8 cellular contexts compared by ENCODE assay signal in the genomic region with DNA sequence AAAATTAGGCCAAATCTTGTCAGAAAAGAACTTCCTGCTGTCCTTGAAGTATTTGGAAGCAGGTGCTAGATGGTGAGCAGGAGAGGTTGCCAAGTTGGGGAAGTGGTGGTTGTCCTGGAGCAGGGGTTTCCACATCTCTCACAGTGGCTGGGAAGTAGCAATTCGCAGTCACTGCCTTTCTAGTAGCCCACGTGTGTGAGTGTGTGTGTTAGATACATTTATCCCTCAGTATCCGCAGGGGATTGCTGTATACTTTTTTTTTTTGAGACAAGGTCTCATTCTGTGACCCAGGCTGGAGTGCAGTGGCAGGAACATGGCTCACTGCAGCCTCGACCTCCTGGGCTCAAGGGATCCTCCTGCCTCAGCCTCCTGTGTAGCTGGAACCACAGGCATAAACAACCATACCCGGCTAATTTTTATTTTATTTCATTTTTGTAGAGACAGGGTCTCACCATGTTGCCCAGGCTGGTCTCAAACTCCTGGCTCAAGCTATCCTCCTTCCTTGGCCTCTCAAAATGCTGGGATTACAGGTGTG. TPM values are rescaled to one million over a fixed set of nuclear protein-coding genes. Genes with fewer than 3 reads are reported as not detected.
A peak's percentile ranks its signal among the peaks of the same experiment; 100 is the strongest.
DNase-seq lines count a peak whose midpoint lies in the region; ATAC-seq and TF ChIP-seq lines count a peak whose summit lies in the region.

No MANE protein-coding gene starts in this region.

- H3K27me3 ChIP-seq in foreskin keratinocyte (no peaks in the 10 kb centered on the region), osteoblast (ENCODE audit: insufficient read depth, low read length) (no peaks in the 10 kb centered on the region)

- peak overlapping the region; percentile 99 for H3K4me2 ChIP-seq in osteoblast (ENCODE audit: insufficient read depth, low read length)

- in situ Hi-C loops in KBM-7 (cut with MboI; ENCODE audit: low pct_unique_long_range_greater_than_20kb, low sequenced_read_pairs), result loop anchor here (25.0 kb wide), 1 partner anchor 638 kb away; no protein-coding TSS in a partner anchor

- H3K79me2 ChIP-seq in osteoblast (ENCODE audit: insufficient read depth, low read length), result peaks cover 10% of the 10 kb centered on the region

- H3K36me3 ChIP-seq in osteoblast (ENCODE audit: insufficient read depth, low read length), result no peaks in the 10 kb centered on the region

- DNase-seq in ELF-1 (ENCODE audit: low read depth, low spot score) (peak; percentile 24), KBM-7 (peak; percentile 89), foreskin keratinocyte (peak in 1 of 2 donors; percentile 12), osteoblast (ENCODE audit: insufficient read length, low spot score, missing footprints) (no peak), NCI-H526 treated with DMSO at 0.1 percent for 48 hours (lab: John Stamatoyannopoulos, UW) (no peak), NCI-H1694 (lab: John Stamatoyannopoulos, UW) (no peak)
- no peak for DNase-seq in activated CD4-positive, CD25-positive, alpha-beta regulatory T cell (lab: John Stamatoyannopoulos, UW)

- no peak for ATAC-seq in foreskin keratinocyte

- no peaks in the 10 kb centered on the region for H3K9me3 ChIP-seq in osteoblast (ENCODE audit: low read depth, low read length)

- peak overlapping the region; percentile 100 for H3K4me3 ChIP-seq in osteoblast (ENCODE audit: insufficient read depth, low read length)

- no peaks in the 10 kb centered on the region for H3K4me1 ChIP-seq in foreskin keratinocyte
- peaks cover 8% of the 10 kb centered on the region for H3K4me1 ChIP-seq in osteoblast (ENCODE audit: insufficient read depth, low read length)

- H2AFZ ChIP-seq in osteoblast (ENCODE audit: low read length), result peak overlapping the region; percentile 98

- H3K27ac ChIP-seq in VCaP (peak overlapping the region; percentile 96), foreskin keratinocyte (peak overlapping the region; percentile 88), osteoblast (ENCODE audit: low read depth, low read length) (peak overlapping the region; percentile 92)

- H4K20me1 ChIP-seq in osteoblast (ENCODE audit: insufficient read depth, low read length), result no peaks in the 10 kb centered on the region

- TF ChIP-seq CTCF in VCaP (conservative IDR thresholded peaks at IDR 0.05) (no peak), foreskin keratinocyte (conservative IDR thresholded peaks at IDR 0.05) (no peak), osteoblast (IDR thresholded peaks at IDR 0.05; ENCODE audit: extremely low read depth, low read depth, low read length) (no peak)

RNA-seq across cellular contexts. Expression of a gene that starts 0.8 kb away (rescaled TPM):
- total RNA-seq in foreskin keratinocyte, result 12.5 and 13.1 TPM in 2 replicates
- polyA plus RNA-seq in foreskin keratinocyte, result 16.7 and 19.1 TPM in 2 replicates
- 5.6 and 6.5 TPM in 2 replicates for total RNA-seq in osteoblast

RNA-seq across cellular contexts. Expression of a gene that starts 28.8 kb away (rescaled TPM):
- total RNA-seq in foreskin keratinocyte (0.25 and 0.31 TPM in 2 replicates), osteoblast (0.88 and 1.8 TPM in 2 replicates)
- polyA plus RNA-seq in foreskin keratinocyte, result 0.36 and 0.38 TPM in 2 replicates

Comparison
In these comparisons a context has a peak if more than half of its experiments do, and no peak if none do; other contexts are left out.
1. DNase-seq: peak in ELF-1 (single experiment) and KBM-7 (single experiment); none in osteoblast (single experiment), NCI-H526 treated with DMSO at 0.1 percent for 48 hours (single experiment), NCI-H1694 (single experiment) and activated CD4-positive, CD25-positive, alpha-beta regulatory T cell (0 of 4).
2. Peak in every context shown above with its lines, with median percentiles within 50 percentile points of each other: H3K27ac ChIP-seq.